In the genomic region with DNA sequence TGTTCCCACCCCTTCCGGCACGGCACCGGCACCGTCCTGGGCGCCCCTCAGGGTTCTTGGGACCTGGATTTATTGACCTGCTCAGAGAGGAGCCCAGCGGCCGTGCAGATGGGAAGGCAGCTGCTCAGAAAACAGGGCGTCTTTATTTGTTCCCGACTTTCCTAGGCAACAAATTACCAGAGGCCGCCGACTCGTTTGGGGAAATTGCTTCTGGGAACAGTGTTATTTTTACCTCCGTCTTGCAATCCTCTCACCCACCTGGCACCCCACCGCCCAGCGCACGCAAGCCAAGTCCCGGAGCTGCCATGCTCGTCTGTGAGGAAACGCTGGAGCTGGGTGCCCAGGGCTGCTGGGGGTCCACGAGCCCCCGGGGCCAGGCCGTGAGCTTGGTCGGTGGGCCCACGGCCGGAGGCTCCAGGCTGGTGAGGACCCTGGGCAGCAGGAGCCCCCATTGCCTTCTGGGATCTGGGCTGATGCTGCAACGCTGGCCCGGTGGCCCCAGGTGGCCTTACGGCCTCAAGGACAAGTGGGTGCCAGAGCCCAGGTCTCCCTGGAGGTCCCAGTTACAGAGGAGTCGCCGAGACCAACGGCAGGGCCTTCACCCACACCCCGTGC, we compare ENCODE assay signal across 32 cellular contexts. TPM values are rescaled to one million over a fixed set of nuclear protein-coding genes. Genes with fewer than 3 reads are reported as not detected.
"Had no signal": no experiment of that assay in that cellular context is flagged by ENCODE, and none has a peak within 500 bp of the region (broad histone marks: within the 10 kb centered on the region; RNA-seq: fewer than 3 reads in every experiment).

No MANE protein-coding gene starts in this region.

- H3K9me3 ChIP-seq: gastroesophageal sphincter, heart right ventricle, left lung, mucosa of descending colon, right atrium auricular region, stomach, thyroid gland, vagina had no signal

- FAIRE-seq: islet of Langerhans had no signal

- H3K27me3 ChIP-seq: foreskin keratinocyte, right atrium auricular region, thyroid gland, vagina had no signal

- H3K9ac ChIP-seq: parathyroid adenoma had no signal

- H3K79me2 ChIP-seq: parathyroid adenoma had no signal

- H2AFZ ChIP-seq: parathyroid adenoma had no signal

- H3K4me3 ChIP-seq: gastroesophageal sphincter, heart right ventricle, left lung, mucosa of descending colon, right atrium auricular region, smooth muscle cell, stomach, thyroid gland, vagina had no signal

- H3K36me3 ChIP-seq: gastroesophageal sphincter, heart right ventricle, left lung, right atrium auricular region, stomach, thyroid gland, vagina had no signal

- DNase-seq: effector CD8-positive, alpha-beta T cell; endodermal cell; foreskin keratinocyte; heart right ventricle; hippocampal formation; left cardiac atrium; left lung; mesenchymal stem cell; mucosa of descending colon; naive B cell; stimulated activated CD4-positive, alpha-beta T cell treated with anti-CD3 and anti-CD28 coated beads, Interleukin-12 subunit alpha, Interleukin-12 subunit beta, amount 100 ng/mL, for 4 hours; stimulated activated CD4-positive, alpha-beta T cell treated with anti-CD3 and anti-CD28 coated beads, Interleukin-1b, Interleukin-23, amount 100 ng/mL, for 48 hours; stimulated activated CD4-positive, alpha-beta T cell treated with anti-CD3 and anti-CD28 coated beads, Interleukin-4, amount 100 ng/mL, for 1 hour; stimulated activated CD8-positive, alpha-beta memory T cell treated with anti-CD3 and anti-CD28 coated beads, Interleukin-4, amount 100 ng/mL, for 48 hours; stimulated activated naive CD4-positive, alpha-beta T cell; stomach; thyroid gland; trophoblast cell had no signal

- H3K27ac ChIP-seq: epithelial cell of prostate, foreskin keratinocyte, gastroesophageal sphincter, heart right ventricle, left lung, parathyroid adenoma, right atrium auricular region, stomach, thyroid gland, vagina had no signal

- H3K4me2 ChIP-seq: smooth muscle cell had no signal

- H3K4me1 ChIP-seq: foreskin keratinocyte, gastroesophageal sphincter, heart right ventricle, left lung, parathyroid adenoma, right atrium auricular region, stomach, thyroid gland, vagina had no signal

RNA-seq across cellular contexts. Expression of a gene that starts 14.8 kb away (rescaled TPM):
- total RNA-seq: esophagus mucosa; fibroblast of lung; foreskin keratinocyte; kidney epithelial cell; lower leg skin; mesothelial cell of epicardium; natural killer cell treated with Interleukin-12 subunit alpha and Interleukin-12 subunit beta and Interleukin-15 and Interleukin-18, amount 100 ng/mL, for 72 hours; osteoblast; smooth muscle cell had no signal
- polyA plus RNA-seq: fibroblast of lung, foreskin keratinocyte, smooth muscle cell, stomach had no signal
